1 cellular context compared by ENCODE assay signal in the genomic region with DNA sequence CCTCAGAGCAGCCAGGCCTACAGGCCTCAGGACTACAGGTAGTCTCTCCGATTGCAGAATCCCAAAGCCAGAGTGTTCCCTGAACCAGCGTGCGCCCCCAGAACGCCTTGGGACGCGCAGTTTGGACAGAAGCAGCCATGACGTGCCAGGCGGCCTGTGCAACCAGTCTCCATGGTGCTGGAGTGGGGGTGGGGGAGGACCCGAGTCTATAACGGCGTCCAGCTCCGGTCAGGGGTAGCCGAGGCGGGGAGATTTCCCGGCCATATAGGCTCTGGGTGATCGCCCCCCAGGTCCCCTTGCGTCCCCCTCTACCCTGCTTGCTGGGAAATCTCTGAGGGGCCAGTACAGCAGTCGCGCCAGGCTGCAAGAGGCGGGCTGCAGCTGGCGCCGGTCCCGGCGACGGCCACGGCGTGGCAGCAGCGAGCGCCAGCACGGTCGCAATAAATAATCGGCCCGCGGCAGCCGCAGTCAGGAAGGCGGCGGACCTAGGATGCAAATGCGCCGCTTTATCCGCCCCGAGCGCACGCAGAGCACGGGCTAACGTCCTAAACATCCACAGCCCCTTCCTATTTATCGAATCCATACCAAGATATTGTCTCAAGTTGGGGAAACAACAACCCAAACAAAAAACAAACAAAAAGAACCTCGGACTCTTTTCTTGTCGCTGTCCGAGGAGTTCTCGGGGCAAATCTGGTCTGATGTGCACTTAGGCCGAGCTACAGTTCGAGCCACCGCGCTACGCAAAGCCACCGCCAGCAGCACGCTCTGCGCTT.
TF ChIP-seq lines count a peak whose summit lies in the region.

No MANE protein-coding gene starts in this region.

TF ChIP-seq in HepG2, 621 proteins besides CTCF, POLR2A, EP300 and RAD21 (continued from another document and continues in another):
- TF ChIP-seq, protein P1, sequence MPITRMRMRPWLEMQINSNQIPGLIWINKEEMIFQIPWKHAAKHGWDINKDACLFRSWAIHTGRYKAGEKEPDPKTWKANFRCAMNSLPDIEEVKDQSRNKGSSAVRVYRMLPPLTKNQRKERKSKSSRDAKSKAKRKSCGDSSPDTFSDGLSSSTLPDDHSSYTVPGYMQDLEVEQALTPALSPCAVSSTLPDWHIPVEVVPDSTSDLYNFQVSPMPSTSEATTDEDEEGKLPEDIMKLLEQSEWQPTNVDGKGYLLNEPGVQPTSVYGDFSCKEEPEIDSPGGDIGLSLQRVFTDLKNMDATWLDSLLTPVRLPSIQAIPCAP (CRISPR knock-in tag; IDR thresholded peaks at IDR 0.05; ENCODE audit: low read depth), result no peak
- TF ChIP-seq ZBTB42 (CRISPR knock-in tag; IDR thresholded peaks at IDR 0.05), result no peak
- TF ChIP-seq, protein P2, sequence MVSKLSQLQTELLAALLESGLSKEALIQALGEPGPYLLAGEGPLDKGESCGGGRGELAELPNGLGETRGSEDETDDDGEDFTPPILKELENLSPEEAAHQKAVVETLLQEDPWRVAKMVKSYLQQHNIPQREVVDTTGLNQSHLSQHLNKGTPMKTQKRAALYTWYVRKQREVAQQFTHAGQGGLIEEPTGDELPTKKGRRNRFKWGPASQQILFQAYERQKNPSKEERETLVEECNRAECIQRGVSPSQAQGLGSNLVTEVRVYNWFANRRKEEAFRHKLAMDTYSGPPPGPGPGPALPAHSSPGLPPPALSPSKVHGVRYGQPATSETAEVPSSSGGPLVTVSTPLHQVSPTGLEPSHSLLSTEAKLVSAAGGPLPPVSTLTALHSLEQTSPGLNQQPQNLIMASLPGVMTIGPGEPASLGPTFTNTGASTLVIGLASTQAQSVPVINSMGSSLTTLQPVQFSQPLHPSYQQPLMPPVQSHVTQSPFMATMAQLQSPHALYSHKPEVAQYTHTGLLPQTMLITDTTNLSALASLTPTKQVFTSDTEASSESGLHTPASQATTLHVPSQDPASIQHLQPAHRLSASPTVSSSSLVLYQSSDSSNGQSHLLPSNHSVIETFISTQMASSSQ (IDR thresholded peaks at IDR 0.05; ENCODE audit: low read depth), result no peak
- TF ChIP-seq, protein P2 (CRISPR knock-in tag; IDR thresholded peaks at IDR 0.05; ENCODE audit: borderline replicate concordance), result no peak
- TF ChIP-seq SP140L (CRISPR knock-in tag; IDR thresholded peaks at IDR 0.05; ENCODE audit: borderline replicate concordance), result no peak
- no peak for TF ChIP-seq ZNF3 (CRISPR knock-in tag; IDR thresholded peaks at IDR 0.05)
- TF ChIP-seq WIZ (CRISPR knock-in tag; IDR thresholded peaks at IDR 0.05), result no peak
- TF ChIP-seq, protein P3, sequence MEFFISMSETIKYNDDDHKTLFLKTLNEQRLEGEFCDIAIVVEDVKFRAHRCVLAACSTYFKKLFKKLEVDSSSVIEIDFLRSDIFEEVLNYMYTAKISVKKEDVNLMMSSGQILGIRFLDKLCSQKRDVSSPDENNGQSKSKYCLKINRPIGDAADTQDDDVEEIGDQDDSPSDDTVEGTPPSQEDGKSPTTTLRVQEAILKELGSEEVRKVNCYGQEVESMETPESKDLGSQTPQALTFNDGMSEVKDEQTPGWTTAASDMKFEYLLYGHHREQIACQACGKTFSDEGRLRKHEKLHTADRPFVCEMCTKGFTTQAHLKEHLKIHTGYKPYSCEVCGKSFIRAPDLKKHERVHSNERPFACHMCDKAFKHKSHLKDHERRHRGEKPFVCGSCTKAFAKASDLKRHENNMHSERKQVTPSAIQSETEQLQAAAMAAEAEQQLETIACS (CRISPR knock-in tag; IDR thresholded peaks at IDR 0.05), result no peak
- TF ChIP-seq, protein P4, sequence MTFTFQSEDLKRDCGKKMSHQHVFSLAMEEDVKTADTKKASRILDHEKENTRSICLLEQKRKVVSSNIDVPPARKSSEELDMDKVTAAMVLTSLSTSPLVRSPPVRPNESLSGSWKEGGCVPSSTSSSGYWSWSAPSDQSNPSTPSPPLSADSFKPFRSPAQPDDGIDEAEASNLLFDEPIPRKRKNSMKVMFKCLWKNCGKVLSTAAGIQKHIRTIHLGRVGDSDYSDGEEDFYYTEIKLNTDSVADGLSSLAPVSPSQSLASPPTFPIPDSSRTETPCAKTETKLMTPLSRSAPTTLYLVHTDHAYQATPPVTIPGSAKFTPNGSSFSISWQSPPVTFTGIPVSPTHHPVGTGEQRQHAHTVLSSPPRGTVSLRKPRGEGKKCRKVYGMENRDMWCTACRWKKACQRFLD (CRISPR knock-in tag; IDR thresholded peaks at IDR 0.05; ENCODE audit: borderline replicate concordance), result peak; percentile 61; the same call in 1 of the 2 replicates
- TF ChIP-seq SATB2 (CRISPR knock-in tag; IDR thresholded peaks at IDR 0.05), result no peak
- no peak for TF ChIP-seq EHMT2 (IDR thresholded peaks at IDR 0.05; ENCODE audit: borderline replicate concordance, low read depth, low read length)
- no peak for TF ChIP-seq NCOA5 (CRISPR knock-in tag; IDR thresholded peaks at IDR 0.05)
- TF ChIP-seq, protein P5, sequence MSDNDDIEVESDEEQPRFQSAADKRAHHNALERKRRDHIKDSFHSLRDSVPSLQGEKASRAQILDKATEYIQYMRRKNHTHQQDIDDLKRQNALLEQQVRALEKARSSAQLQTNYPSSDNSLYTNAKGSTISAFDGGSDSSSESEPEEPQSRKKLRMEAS (IDR thresholded peaks at IDR 0.05), result peak; percentile 48; the same call in 1 of the 2 replicates
- TF ChIP-seq, protein P6, sequence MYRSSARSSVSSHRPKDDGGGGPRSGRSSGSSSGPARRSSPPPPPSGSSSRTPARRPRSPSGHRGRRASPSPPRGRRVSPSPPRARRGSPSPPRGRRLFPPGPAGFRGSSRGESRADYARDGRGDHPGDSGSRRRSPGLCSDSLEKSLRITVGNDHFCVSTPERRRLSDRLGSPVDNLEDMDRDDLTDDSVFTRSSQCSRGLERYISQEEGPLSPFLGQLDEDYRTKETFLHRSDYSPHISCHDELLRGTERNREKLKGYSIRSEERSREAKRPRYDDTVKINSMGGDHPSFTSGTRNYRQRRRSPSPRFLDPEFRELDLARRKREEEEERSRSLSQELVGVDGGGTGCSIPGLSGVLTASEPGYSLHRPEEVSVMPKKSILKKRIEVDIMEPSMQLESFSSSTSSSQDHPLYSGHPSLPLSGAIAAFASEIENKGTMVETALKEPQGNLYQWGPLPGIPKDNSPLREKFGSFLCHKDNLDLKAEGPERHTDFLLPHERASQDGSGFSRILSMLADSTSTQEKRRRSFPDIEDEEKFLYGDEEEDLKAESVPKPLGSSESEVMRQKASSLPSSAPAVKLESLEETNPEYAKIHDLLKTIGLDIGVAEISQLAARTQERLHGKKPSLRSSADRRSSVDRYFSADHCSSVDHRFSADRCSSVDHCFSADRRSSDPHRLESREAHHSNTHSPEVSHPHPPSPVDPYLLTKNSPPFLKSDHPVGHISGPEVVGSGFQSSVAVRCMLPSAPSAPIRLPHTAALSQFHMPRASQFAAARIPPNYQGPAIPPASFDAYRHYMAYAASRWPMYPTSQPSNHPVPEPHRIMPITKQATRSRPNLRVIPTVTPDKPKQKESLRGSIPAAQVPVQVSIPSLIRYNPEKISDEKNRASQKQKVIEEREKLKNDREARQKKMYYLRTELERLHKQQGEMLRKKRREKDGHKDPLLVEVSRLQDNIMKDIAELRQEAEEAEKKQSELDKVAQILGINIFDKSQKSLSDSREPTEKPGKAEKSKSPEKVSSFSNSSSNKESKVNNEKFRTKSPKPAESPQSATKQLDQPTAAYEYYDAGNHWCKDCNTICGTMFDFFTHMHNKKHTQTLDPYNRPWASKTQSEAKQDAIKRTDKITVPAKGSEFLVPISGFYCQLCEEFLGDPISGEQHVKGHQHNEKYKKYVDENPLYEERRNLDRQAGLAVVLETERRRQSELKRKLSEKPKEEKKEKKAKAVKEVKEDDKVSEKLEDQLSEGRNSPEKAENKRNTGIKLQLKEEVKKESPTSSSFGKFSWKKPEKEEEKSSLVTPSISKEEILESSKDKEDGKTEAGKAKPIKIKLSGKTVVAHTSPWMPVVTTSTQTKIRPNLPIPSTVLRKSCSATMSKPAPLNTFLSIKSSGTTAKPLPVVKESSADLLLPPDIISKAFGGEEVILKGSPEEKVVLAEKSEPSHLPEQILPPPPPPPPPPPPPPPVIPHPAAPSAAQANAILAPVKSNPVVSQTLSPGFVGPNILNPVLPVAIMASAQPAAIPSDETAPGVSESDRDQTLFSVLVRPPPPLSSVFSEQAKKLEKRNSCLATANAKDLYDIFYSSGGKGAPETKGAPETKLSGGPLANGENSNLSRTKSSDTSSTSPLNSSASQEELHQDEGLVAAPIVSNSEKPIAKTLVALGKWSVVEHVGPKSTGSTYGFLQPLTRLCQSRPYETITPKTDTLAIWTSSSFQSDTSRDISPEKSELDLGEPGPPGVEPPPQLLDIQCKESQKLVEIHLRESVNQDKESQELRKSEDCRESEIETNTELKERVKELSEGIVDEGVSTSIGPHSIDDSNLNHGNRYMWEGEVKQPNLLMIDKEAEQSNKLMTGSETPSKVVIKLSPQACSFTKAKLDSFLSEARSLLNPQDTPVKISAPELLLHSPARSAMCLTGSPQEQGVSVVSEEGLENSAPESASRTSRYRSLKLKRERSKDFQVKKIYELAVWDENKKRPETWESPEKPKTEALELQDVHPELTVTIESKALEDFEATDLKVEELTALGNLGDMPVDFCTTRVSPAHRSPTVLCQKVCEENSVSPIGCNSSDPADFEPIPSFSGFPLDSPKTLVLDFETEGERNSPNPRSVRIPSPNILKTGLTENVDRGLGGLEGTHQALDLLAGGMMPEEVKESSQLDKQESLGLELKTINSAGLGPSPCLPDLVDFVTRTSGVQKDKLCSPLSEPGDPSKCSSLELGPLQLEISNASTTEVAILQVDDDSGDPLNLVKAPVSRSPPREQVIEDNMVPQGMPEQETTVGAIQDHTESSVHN (CRISPR knock-in tag; IDR thresholded peaks at IDR 0.05), result no peak
- TF ChIP-seq, protein P7, sequence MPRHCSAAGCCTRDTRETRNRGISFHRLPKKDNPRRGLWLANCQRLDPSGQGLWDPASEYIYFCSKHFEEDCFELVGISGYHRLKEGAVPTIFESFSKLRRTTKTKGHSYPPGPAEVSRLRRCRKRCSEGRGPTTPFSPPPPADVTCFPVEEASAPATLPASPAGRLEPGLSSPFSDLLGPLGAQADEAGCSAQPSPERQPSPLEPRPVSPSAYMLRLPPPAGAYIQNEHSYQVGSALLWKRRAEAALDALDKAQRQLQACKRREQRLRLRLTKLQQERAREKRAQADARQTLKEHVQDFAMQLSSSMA (CRISPR knock-in tag; IDR thresholded peaks at IDR 0.05), result 0 out of 2 replicates have a peak, but pooled peaks have one; percentile 43
- TF ChIP-seq ARNT2 (CRISPR knock-in tag; IDR thresholded peaks at IDR 0.05; ENCODE audit: low read depth), result peak; percentile 72; the same call in 1 of the 2 replicates
- TF ChIP-seq ZNF329 (CRISPR knock-in tag; IDR thresholded peaks at IDR 0.05; ENCODE audit: low read depth), result no peak
- TF ChIP-seq MYNN (CRISPR knock-in tag; IDR thresholded peaks at IDR 0.05; ENCODE audit: low read depth), result no peak
- no peak for TF ChIP-seq JUNB (CRISPR knock-in tag; IDR thresholded peaks at IDR 0.05; ENCODE audit: borderline replicate concordance)
- TF ChIP-seq TCF7L2 (IDR thresholded peaks at IDR 0.05; ENCODE audit: low read depth, low read length), result no peak
- no peak for TF ChIP-seq SMARCE1 (IDR thresholded peaks at IDR 0.05; ENCODE audit: borderline replicate concordance)
- TF ChIP-seq, protein P8, sequence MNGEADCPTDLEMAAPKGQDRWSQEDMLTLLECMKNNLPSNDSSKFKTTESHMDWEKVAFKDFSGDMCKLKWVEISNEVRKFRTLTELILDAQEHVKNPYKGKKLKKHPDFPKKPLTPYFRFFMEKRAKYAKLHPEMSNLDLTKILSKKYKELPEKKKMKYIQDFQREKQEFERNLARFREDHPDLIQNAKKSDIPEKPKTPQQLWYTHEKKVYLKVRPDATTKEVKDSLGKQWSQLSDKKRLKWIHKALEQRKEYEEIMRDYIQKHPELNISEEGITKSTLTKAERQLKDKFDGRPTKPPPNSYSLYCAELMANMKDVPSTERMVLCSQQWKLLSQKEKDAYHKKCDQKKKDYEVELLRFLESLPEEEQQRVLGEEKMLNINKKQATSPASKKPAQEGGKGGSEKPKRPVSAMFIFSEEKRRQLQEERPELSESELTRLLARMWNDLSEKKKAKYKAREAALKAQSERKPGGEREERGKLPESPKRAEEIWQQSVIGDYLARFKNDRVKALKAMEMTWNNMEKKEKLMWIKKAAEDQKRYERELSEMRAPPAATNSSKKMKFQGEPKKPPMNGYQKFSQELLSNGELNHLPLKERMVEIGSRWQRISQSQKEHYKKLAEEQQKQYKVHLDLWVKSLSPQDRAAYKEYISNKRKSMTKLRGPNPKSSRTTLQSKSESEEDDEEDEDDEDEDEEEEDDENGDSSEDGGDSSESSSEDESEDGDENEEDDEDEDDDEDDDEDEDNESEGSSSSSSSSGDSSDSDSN (CRISPR knock-in tag; IDR thresholded peaks at IDR 0.05), result peak; percentile 59
- TF ChIP-seq SIX4 (CRISPR knock-in tag; IDR thresholded peaks at IDR 0.05), result no peak
- peak; percentile 61; the same call in 1 of the 2 replicates for TF ChIP-seq ATF7-NPFF (CRISPR knock-in tag; IDR thresholded peaks at IDR 0.05; ENCODE audit: low read depth)
- TF ChIP-seq, protein P9, sequence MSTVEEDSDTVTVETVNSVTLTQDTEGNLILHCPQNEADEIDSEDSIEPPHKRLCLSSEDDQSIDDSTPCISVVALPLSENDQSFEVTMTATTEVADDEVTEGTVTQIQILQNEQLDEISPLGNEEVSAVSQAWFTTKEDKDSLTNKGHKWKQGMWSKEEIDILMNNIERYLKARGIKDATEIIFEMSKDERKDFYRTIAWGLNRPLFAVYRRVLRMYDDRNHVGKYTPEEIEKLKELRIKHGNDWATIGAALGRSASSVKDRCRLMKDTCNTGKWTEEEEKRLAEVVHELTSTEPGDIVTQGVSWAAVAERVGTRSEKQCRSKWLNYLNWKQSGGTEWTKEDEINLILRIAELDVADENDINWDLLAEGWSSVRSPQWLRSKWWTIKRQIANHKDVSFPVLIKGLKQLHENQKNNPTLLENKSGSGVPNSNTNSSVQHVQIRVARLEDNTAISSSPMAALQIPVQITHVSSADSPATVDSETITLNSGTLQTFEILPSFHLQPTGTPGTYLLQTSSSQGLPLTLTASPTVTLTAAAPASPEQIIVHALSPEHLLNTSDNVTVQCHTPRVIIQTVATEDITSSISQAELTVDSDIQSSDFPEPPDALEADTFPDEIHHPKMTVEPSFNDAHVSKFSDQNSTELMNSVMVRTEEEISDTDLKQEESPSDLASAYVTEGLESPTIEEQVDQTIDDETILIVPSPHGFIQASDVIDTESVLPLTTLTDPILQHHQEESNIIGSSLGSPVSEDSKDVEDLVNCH (CRISPR knock-in tag; IDR thresholded peaks at IDR 0.05), result no peak
- no peak for TF ChIP-seq ELF4 (CRISPR knock-in tag; IDR thresholded peaks at IDR 0.05; ENCODE audit: borderline replicate concordance)
